In the genomic region with DNA sequence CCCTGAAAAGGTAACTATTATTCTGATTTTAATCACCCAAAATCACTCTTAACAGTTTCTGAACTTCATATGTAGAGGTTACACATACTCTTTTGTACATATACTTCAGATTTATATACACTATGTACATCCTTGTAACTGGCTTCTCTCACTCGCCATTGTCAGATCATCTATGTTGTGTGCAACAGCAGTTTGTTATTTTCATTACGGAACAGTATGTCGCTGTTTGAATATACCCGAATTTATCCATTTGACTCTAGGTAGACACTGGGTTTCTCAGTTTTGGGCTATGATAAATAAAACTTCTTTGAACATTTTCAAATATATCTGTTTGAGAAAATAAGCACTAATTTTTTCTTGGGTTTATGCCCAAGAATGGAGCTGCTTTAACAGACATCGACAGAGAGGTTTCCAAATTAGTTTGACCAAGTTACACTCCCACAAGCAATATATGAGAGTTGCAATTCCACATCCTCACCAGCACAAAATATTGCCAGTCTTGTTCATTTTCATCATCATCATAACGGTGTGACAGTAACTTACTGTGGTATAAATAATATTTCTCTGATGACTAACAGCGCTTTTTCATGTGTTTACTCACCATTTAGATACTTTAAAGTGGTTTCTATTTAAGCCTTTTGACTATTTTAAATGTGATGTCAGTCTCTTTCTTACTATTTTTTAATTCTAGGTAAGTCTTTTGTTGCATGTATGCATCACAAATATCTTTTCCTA, we compare ENCODE assay signal across 11 cellular contexts.
DNase-seq lines count a peak whose midpoint lies in the region; ATAC-seq, FAIRE-seq and TF ChIP-seq lines count a peak whose summit lies in the region.
"Had no signal": no experiment of that assay in that cellular context is flagged by ENCODE, and none has a peak within 500 bp of the region (broad histone marks: within the 10 kb centered on the region; RNA-seq: fewer than 3 reads in every experiment).

No MANE protein-coding gene starts in this region.

- no peak overlapping the region for H3K4me3 ChIP-seq in BJ (ENCODE audit: low read depth, low read length)
- H3K4me3 ChIP-seq: esophagus squamous epithelium had no signal

- TF ChIP-seq CTCF in BJ (IDR thresholded peaks at IDR 0.05; ENCODE audit: insufficient read depth, low read depth, low read length): no peak

- peak; percentile 84 for FAIRE-seq in H54 (lab: Jason Lieb, UNC)
- FAIRE-seq: GM19239 had no signal

- TF ChIP-seq POLR2A in H54 (IDR thresholded peaks at IDR 0.05; ENCODE audit: low read depth, low read length): no peak

- intact Hi-C loops in head of caudate nucleus (cut with DNase I): no loop called here

- H3K36me3 ChIP-seq in BJ (ENCODE audit: control insufficient read depth, insufficient read depth, low read length): peaks cover 2% of the 10 kb centered on the region

- POLR2A ChIA-PET in BJ (lab: Charles Lee): no interaction called here

- no peaks in the 10 kb centered on the region for H3K27me3 ChIP-seq in BJ (ENCODE audit: control insufficient read depth, insufficient read depth, low read length)
- H3K27me3 ChIP-seq: esophagus squamous epithelium had no signal

- ATAC-seq in GM21423 (IDR thresholded peaks at IDR 0.05; ENCODE audit: unreplicated experiment) (no peak), GM19455 (IDR thresholded peaks at IDR 0.05; ENCODE audit: unreplicated experiment) (no peak)

- DNase-seq in BJ (ENCODE audit: low read depth) (peak; percentile 22), H54 (ENCODE audit: insufficient read length, low spot score) (peak; percentile 7), SW480 (ENCODE audit: low spot score) (peak; percentile 82), iris pigment epithelial cell (ENCODE audit: low read depth) (peak; percentile 90), head of caudate nucleus (no peak), retina (no peak)
- DNase-seq: esophagus squamous epithelium, NCI-H146 had no signal

- CTCF ChIA-PET in BJ (lab: Yijun Ruan, JAX): interaction anchor here (0.9 to 6.4 kb wide), 5 partner anchors 12 to 900 kb away, joined by 4 to 98 read pairs (median 7); no protein-coding TSS in a partner anchor

Comparison
In these comparisons a context has a peak if more than half of its experiments do, and no peak if none do; other contexts are left out.
1. DNase-seq: peak in BJ (single experiment), H54 (single experiment), SW480 (single experiment) and iris pigment epithelial cell (single experiment); none in head of caudate nucleus (0 of 42) and retina (single experiment).